ENCODE assay signal across 8 cellular contexts in genomic region chr17:48025904-48026502, GRCh38. TPM values are rescaled to one million over a fixed set of nuclear protein-coding genes. Genes with fewer than 3 reads are reported as not detected.
DNase-seq lines count a peak whose midpoint lies in the region; ATAC-seq and TF ChIP-seq lines count a peak whose summit lies in the region.

No MANE protein-coding gene starts in this region.

- peaks cover 19% of the 10 kb centered on the region for H3K4me1 ChIP-seq in HUES6 (ENCODE audit: control insufficient read depth, insufficient read depth, low read length)
- H3K4me1 ChIP-seq in naive thymus-derived CD4-positive, alpha-beta T cell (ENCODE audit: control insufficient read depth in 2 of 2, insufficient read depth in 2 of 2, low read length in 2 of 2): peaks cover 9 to 26% of the 10 kb centered on the region in 2 donors

- ATAC-seq in naive thymus-derived CD4-positive, alpha-beta T cell: no peak
- no peak for ATAC-seq in HG03571 (IDR thresholded peaks at IDR 0.05; ENCODE audit: unreplicated experiment)
- ATAC-seq in HG03196 (IDR thresholded peaks at IDR 0.05; ENCODE audit: unreplicated experiment): no peak

- POLR2A ChIA-PET in naive thymus-derived CD4-positive, alpha-beta T cell (lab: Charles Lee): interaction anchor here (1.0 to 2.8 kb wide), 5 partner anchors 11 to 82 kb away, joined by 3 to 14 read pairs (median 5); partner anchors contain the start of genes COPZ2 and SNX11

- no peaks in the 10 kb centered on the region for H3K9me3 Mint-ChIP-seq in brain
- peaks cover 0 to 2% (median 0%) of the 10 kb centered on the region in 11 donors for H3K9me3 Mint-ChIP-seq in naive thymus-derived CD4-positive, alpha-beta T cell

- no peak for TF ChIP-seq CTCF in AG09309 (IDR thresholded peaks at IDR 0.05; ENCODE audit: control insufficient read depth, insufficient read depth, low read depth, low read length, missing control alignments)
- no peak for TF ChIP-seq CTCF in brain (conservative IDR thresholded peaks at IDR 0.05)

- no peak overlapping the region for H3K27ac ChIP-seq in HUES6 (ENCODE audit: low read depth, low read length)
- H3K27ac ChIP-seq in naive thymus-derived CD4-positive, alpha-beta T cell (ENCODE audit: low read depth, low read length): no peak overlapping the region

- H3K9me3 ChIP-seq in HUES6 (ENCODE audit: control insufficient read depth, insufficient read depth, low read depth, low read length): no peaks in the 10 kb centered on the region
- H3K9me3 ChIP-seq in naive thymus-derived CD4-positive, alpha-beta T cell (ENCODE audit: control insufficient read depth in 2 of 3, low read length in 3 of 3): no peaks in the 10 kb centered on the region

- no peak for DNase-seq in AG09309 (ENCODE audit: low read depth)
- no peak for DNase-seq in naive thymus-derived CD4-positive, alpha-beta T cell
- DNase-seq in NCI-H187 (lab: John Stamatoyannopoulos, UW): no peak
- DNase-seq in NCI-H510A (lab: John Stamatoyannopoulos, UW): no peak

- CTCF ChIA-PET in naive thymus-derived CD4-positive, alpha-beta T cell (lab: Charles Lee): interaction anchor here (0.5 to 4.6 kb wide), 23 partner anchors 8 to 593 kb away, joined by 3 to 66 read pairs (median 5); partner anchors contain the start of genes CBX1, NFE2L1 and SNX11

- peak overlapping the region; percentile 85 to 95 (median 90) for H3K4me3 Mint-ChIP-seq in brain
- H3K4me3 Mint-ChIP-seq in naive thymus-derived CD4-positive, alpha-beta T cell: peak overlapping the region; percentile 66 to 92 (median 88)

- H3K27me3 Mint-ChIP-seq in brain: peaks cover 39% of the 10 kb centered on the region
- H3K27me3 Mint-ChIP-seq in naive thymus-derived CD4-positive, alpha-beta T cell: peaks cover 23 to 56% (median 41%) of the 10 kb centered on the region in 5 donors

- H3K4me3 ChIP-seq in AG09309 (ENCODE audit: control insufficient read depth, low read depth, low read length) (peak overlapping the region; percentile 12), HUES6 (ENCODE audit: low read depth, low read length) (peak overlapping the region; percentile 64)
- H3K4me3 ChIP-seq in naive thymus-derived CD4-positive, alpha-beta T cell (ENCODE audit: low read length): peak overlapping the region; percentile 43

- no peaks in the 10 kb centered on the region for H3K36me3 Mint-ChIP-seq in brain
- H3K36me3 Mint-ChIP-seq in naive thymus-derived CD4-positive, alpha-beta T cell: peaks cover 0 to 2% (median 0%) of the 10 kb centered on the region in 5 donors

- H3K27me3 ChIP-seq in HUES6 (ENCODE audit: control insufficient read depth, insufficient read depth, low read length): peaks cover 23% of the 10 kb centered on the region
- peaks cover 0 to 11% of the 10 kb centered on the region in 2 donors for H3K27me3 ChIP-seq in naive thymus-derived CD4-positive, alpha-beta T cell (ENCODE audit: control insufficient read depth in 2 of 2, insufficient read depth in 2 of 2, low read length in 2 of 2)

- no peaks in the 10 kb centered on the region for H3K36me3 ChIP-seq in HUES6 (ENCODE audit: control insufficient read depth, insufficient read depth, low read length)
- no peaks in the 10 kb centered on the region for H3K36me3 ChIP-seq in naive thymus-derived CD4-positive, alpha-beta T cell (ENCODE audit: control insufficient read depth in 2 of 3, insufficient read depth in 3 of 3, low read length in 3 of 3)

- peak overlapping the region in 4 of 5 experiments; percentile 76 to 97 (median 92) for H3K27ac Mint-ChIP-seq in brain
- H3K27ac Mint-ChIP-seq in naive thymus-derived CD4-positive, alpha-beta T cell: peak overlapping the region in 1 of 9 donors; percentile 53

- H3K4me1 Mint-ChIP-seq in brain: peaks cover 45% of the 10 kb centered on the region
- H3K4me1 Mint-ChIP-seq in naive thymus-derived CD4-positive, alpha-beta T cell: peaks cover 23 to 39% (median 34%) of the 10 kb centered on the region in 7 donors

- intact Hi-C loops in naive thymus-derived CD4-positive, alpha-beta T cell (cut with micrococcal nuclease): loop anchor here (1.0 to 10.0 kb wide), 23 partner anchors 11 to 1009 kb away; partner anchors contain the start of genes CBX1 (in 2 of the 2), CDK5RAP3 (in 2 of the 2), COPZ2 (in 2 of the 2) and NFE2L1 (in 2 of the 2)

- no peak overlapping the region for H3K9ac ChIP-seq in HUES6 (ENCODE audit: low read length)

RNA-seq across cellular contexts. Expression of gene COPZ2, which starts 11.6 kb away (rescaled TPM):
- polyA plus RNA-seq in brain (ENCODE audit: insufficient read depth, low read depth, low replicate concordance): 7.2 TPM
- total RNA-seq in naive thymus-derived CD4-positive, alpha-beta T cell: 1 to 10 TPM in 4 of 5 experiments, under 1 TPM in 1; 0.81 to 5.5 (median 1.9) TPM
- polyA plus RNA-seq in naive thymus-derived CD4-positive, alpha-beta T cell: under 1 TPM; 0.75 to 0.99 TPM

RNA-seq across cellular contexts. Expression of gene NFE2L1, which starts 22.2 kb away (rescaled TPM):
- polyA plus RNA-seq in brain (ENCODE audit: insufficient read depth, low read depth, low replicate concordance): 137 TPM
- 10 to 100 TPM; 34.7 to 65.2 (median 49.2) TPM for total RNA-seq in naive thymus-derived CD4-positive, alpha-beta T cell
- polyA plus RNA-seq in naive thymus-derived CD4-positive, alpha-beta T cell: 10 to 100 TPM in 1 of 2 donors, 1 to 10 TPM in 1; 8.7 to 15.8 TPM

RNA-seq across cellular contexts. Expression of gene CDK5RAP3, which starts 55.1 kb away (rescaled TPM):
- polyA plus RNA-seq in brain (ENCODE audit: insufficient read depth, low read depth, low replicate concordance): 106 TPM
- total RNA-seq in naive thymus-derived CD4-positive, alpha-beta T cell: 100 to 1,000 TPM; 238 to 349 (median 276) TPM
- polyA plus RNA-seq in naive thymus-derived CD4-positive, alpha-beta T cell: 10 to 100 TPM; 72.4 to 86.8 TPM

Comparison
In these comparisons a context has a peak if more than half of its experiments do, and no peak if none do; other contexts are left out.
1. H3K4me3 ChIP-seq: peak in every context shown above with its lines; median percentile 64 in HUES6; 43 in naive thymus-derived CD4-positive, alpha-beta T cell; 12 in AG09309.